9 cellular contexts compared by ENCODE assay signal in the genomic region with DNA sequence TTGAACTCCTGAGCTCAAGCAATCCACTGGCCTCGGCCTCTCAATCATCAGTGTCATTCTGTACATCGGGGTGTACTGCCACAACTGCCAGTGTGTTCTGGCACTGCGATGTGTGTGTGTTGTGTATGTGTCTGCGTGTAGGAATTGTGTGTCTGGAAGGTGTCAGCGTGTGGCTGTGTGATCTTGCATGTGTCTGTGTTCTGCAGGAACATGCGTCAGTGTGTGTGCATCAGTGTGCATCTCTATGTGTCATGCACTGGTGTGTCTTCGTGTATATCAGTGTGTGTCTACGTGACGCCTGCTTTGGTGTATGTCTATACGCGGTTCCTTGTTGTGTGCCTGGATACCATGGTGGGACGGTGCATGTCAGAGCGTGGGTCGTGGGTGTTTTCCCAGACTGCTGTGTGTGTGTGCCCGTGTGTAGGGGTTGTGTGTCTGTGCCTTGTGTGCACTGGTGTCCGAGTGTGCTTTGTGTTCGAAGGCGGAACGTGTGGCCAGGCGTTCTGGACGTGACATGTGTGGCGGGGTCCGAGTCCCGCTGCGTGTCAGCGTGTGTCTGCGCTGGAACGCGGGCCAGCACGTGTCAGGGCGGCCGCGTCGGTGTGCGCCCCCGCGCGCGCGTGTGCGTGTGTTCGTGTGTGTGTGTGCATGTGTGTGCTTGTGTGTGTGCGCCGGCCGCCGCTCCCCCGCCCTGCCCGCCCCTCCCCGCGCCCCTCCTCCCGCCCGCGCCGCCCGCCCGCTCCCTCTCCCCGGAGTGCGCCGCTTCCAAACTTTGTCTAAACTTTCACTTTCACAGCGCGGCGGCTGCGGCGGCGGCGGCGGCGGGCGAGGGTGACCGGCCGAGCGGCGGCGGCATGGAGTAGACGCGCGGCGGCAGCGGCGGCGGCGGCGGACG. TPM values are rescaled to one million over a fixed set of nuclear protein-coding genes. Genes with fewer than 3 reads are reported as not detected.
DNase-seq lines count a peak whose midpoint lies in the region; ATAC-seq, FAIRE-seq and TF ChIP-seq lines count a peak whose summit lies in the region.
"Had no signal": no experiment of that assay in that cellular context is flagged by ENCODE, and none has a peak within 500 bp of the region (broad histone marks: within the 10 kb centered on the region; RNA-seq: fewer than 3 reads in every experiment).

NFIX (plus strand) TSS at position 775 of the 895 bp plus-strand sequence. CDS start 363 bp downstream, outside the sequence.

- peak; percentile 86 for DNase-seq in GM23248
- DNase-seq in RCC 7860 (ENCODE audit: low spot score), result peak; percentile 24
- peak; percentile 45 for DNase-seq in activated gamma-delta T cell treated with anti-CD3 and anti-CD28 coated beads, Interleukin-2, amount 50 U/mL, for 16 hours (ENCODE audit: low read depth)
- peak; percentile 52 to 85 for DNase-seq in foreskin fibroblast
- peak; percentile 89 for DNase-seq in neural progenitor cell (ENCODE audit: low spot score)
- peak; percentile 56 to 63 for DNase-seq in tibial nerve (ENCODE audit: low spot score in 2 of 2)
- DNase-seq in GF-D8 (lab: John Stamatoyannopoulos, UW), result no peak

- TF ChIP-seq POLR2A in tibial nerve (IDR thresholded peaks at IDR 0.05), result no peak

- no peak for TF ChIP-seq CTCF in foreskin fibroblast (IDR thresholded peaks at IDR 0.05; ENCODE audit: low read depth, low read length)
- TF ChIP-seq CTCF in neural progenitor cell (IDR thresholded peaks at IDR 0.05), result no peak
- no peak for TF ChIP-seq CTCF in tibial nerve (IDR thresholded peaks at IDR 0.05)

- H3K9me3 ChIP-seq in GM23248 (ENCODE audit: low read depth), result no peaks in the 10 kb centered on the region
- no peaks in the 10 kb centered on the region for H3K9me3 ChIP-seq in neural progenitor cell (ENCODE audit: low read depth)
- no peaks in the 10 kb centered on the region for H3K9me3 ChIP-seq in tibial nerve

- H3F3A ChIP-seq in GM23248 (ENCODE audit: insufficient read depth), result peaks cover 3% of the 10 kb centered on the region; the same call in 1 of the 2 replicates
- peaks cover 6% of the 10 kb centered on the region for H3F3A ChIP-seq in neural progenitor cell (ENCODE audit: low read depth)

- peaks cover 15% of the 10 kb centered on the region for H3K4me1 Mint-ChIP-seq in neural progenitor cell

- peak within 1 kb of the TSS; percentile 100 for H3K9ac ChIP-seq in GM23248
- H3K9ac ChIP-seq in neural progenitor cell, result no peak within 1 kb of the TSS

- ATAC-seq in GM21717 (IDR thresholded peaks at IDR 0.05; ENCODE audit: unreplicated experiment), result no peak

- peak in 1 of 2 donors; percentile 48 for TF ChIP-seq EP300 in tibial nerve (IDR thresholded peaks at IDR 0.05)

- H3K36me3 ChIP-seq in GM23248 (ENCODE audit: low read depth) (0 out of 2 replicates have a peak, but pooled peaks cover 4% of the 10 kb centered on the region), neural progenitor cell (no peaks in the 10 kb centered on the region), tibial nerve (no peaks in the 10 kb centered on the region)

- peaks cover 7% of the 10 kb centered on the region for H3K9me3 Mint-ChIP-seq in neural progenitor cell

- H3K27ac Mint-ChIP-seq in neural progenitor cell, result no peak within 1 kb of the TSS

- in situ Hi-C loops in GM23248 (cut with MboI), result no loop called here

- H3K4me3 ChIP-seq in GM23248 (peak within 1 kb of the TSS; percentile 99), foreskin fibroblast (ENCODE audit: low read depth in 1 of 2, low read length in 2 of 2) (peak within 1 kb of the TSS; percentile 76 to 82), neural progenitor cell (peak within 1 kb of the TSS; percentile 40), tibial nerve (peak within 1 kb of the TSS; percentile 57 to 80 (median 71))

- H2AFZ ChIP-seq in GM23248 (peak within 1 kb of the TSS; percentile 61), neural progenitor cell (replicated peaks) (no peak within 1 kb of the TSS)

- H3K4me1 ChIP-seq in GM23248 (ENCODE audit: insufficient read depth) (peaks cover 16% of the 10 kb centered on the region), neural progenitor cell (no peaks in the 10 kb centered on the region), tibial nerve (peaks cover 0 to 35% (median 13%) of the 10 kb centered on the region in 4 donors)

- 19 to 25% methylated on average over 39 to 58 of the region's 84 CpGs for WGBS in GM23248 (ENCODE audit: low coverage in 1 of 2, low lambda C conversion rate in 2 of 2, missing lambda C conversion rate in 2 of 2), 2 experiments
- WGBS in tibial nerve, 2 donors, result 14 to 43% methylated on average over 17 to 51 of the region's 84 CpGs

- H3K27me3 Mint-ChIP-seq in neural progenitor cell (ENCODE audit: insufficient read depth, low read depth), result peaks cover 70% of the 10 kb centered on the region

- H3K4me2 ChIP-seq in GM23248 (ENCODE audit: unreplicated experiment) (peak within 1 kb of the TSS; percentile 87), neural progenitor cell (peak within 1 kb of the TSS; percentile 73)

- H3K36me3 Mint-ChIP-seq in neural progenitor cell, result no peaks in the 10 kb centered on the region

- peak within 1 kb of the TSS; percentile 90 for H3K4me3 Mint-ChIP-seq in neural progenitor cell

- H3K27me3 ChIP-seq in GM23248 (replicated peaks; ENCODE audit: insufficient read depth), result no peaks in the 10 kb centered on the region
- peaks cover 98% of the 10 kb centered on the region for H3K27me3 ChIP-seq in neural progenitor cell
- no peaks in the 10 kb centered on the region for H3K27me3 ChIP-seq in tibial nerve

- no peak for FAIRE-seq in RCC 7860 (lab: Jason Lieb, UNC)
- FAIRE-seq: islet of Langerhans had no signal

- peaks cover 41% of the 10 kb centered on the region for H3K79me2 ChIP-seq in GM23248 (ENCODE audit: insufficient read depth)
- H3K79me2 ChIP-seq in neural progenitor cell (ENCODE audit: low read depth), result no peaks in the 10 kb centered on the region

- H3K27ac ChIP-seq in GM23248 (peak within 1 kb of the TSS; percentile 84), neural progenitor cell (no peak within 1 kb of the TSS), tibial nerve (peak within 1 kb of the TSS; percentile 77 to 93 (median 84))

- H4K20me1 ChIP-seq in GM23248 (ENCODE audit: insufficient read depth) (no peaks in the 10 kb centered on the region), neural progenitor cell (ENCODE audit: low read depth) (peaks cover 36% of the 10 kb centered on the region)

- no peaks in the 10 kb centered on the region for H3K9me2 ChIP-seq in GM23248 (ENCODE audit: insufficient read depth)

RNA-seq across cellular contexts. Expression of gene NFIX, which starts in this region (rescaled TPM):
- 71.0 and 81.4 TPM in 2 replicates for total RNA-seq in GM23248 (2014; rRNA removed; shearing (Covaris generic))
- polyA plus RNA-seq in GM23248 (2016; fragmentation: Nextera tagmentation; extraction: Ambion mirVana), result 59.2 and 60.8 TPM in 2 replicates
- 0.06 TPM in 2 replicates for total RNA-seq in neural progenitor cell (ENCODE audit: low replicate concordance)
- 10 to 100 TPM; 39.8 to 55.8 (median 48.2) TPM for total RNA-seq in tibial nerve

Comparison
In these comparisons a context has a peak if more than half of its experiments do, and no peak if none do; other contexts are left out.
1. RNA of gene NFIX (total RNA-seq): 71.0 to 81.4 TPM in GM23248 and 39.8 to 55.8 TPM in tibial nerve; 0.06 TPM in neural progenitor cell; every median in the first group is over 10 times any median in the second.
2. Peak in DNase-seq, H3K4me3 ChIP-seq and H3K4me2 ChIP-seq in neural progenitor cell; RNA of the gene not detected or under 1 TPM.
3. H3K4me3 ChIP-seq: peak in every context shown above with its lines; median percentile 99 in GM23248; 79 in foreskin fibroblast; 71 in tibial nerve; 40 in neural progenitor cell.